Comparison of ENCODE assay signal across 8 cellular contexts in genomic region chr10:127907411-127908105, GRCh38. TPM values are rescaled to one million over a fixed set of nuclear protein-coding genes. Genes with fewer than 3 reads are reported as not detected.
DNase-seq lines count a peak whose midpoint lies in the region; ATAC-seq and TF ChIP-seq lines count a peak whose summit lies in the region.

No MANE protein-coding gene starts in this region.

- TF ChIP-seq CTCF in WERI-Rb-1 (IDR thresholded peaks at IDR 0.05; ENCODE audit: low read depth, low read length) (no peak), fibroblast of lung (conservative IDR thresholded peaks at IDR 0.05 in 1 of 2, IDR thresholded peaks at IDR 0.05 in 1 of 2; ENCODE audit: low read depth in 1 of 2, low read length in 2 of 2) (no peak), GM13977 (IDR thresholded peaks at IDR 0.05; ENCODE audit: extremely low read depth, insufficient read depth, missing control alignments) (no peak)

- H3K9ac ChIP-seq in fibroblast of lung (ENCODE audit: insufficient read depth, low read length) = peak overlapping the region; percentile 11

- H3K9me3 ChIP-seq in WERI-Rb-1 (ENCODE audit: severe bottlenecking) (no peaks in the 10 kb centered on the region), fibroblast of lung (ENCODE audit: control insufficient read depth, insufficient read depth, low read depth, low read length) (no peaks in the 10 kb centered on the region)

- H2AFZ ChIP-seq in fibroblast of lung (ENCODE audit: low read length) = no peak overlapping the region

- H3K4me1 Mint-ChIP-seq in natural killer cell treated with Interleukin-12 subunit alpha and Interleukin-12 subunit beta and Interleukin-15 and Interleukin-18, amount 100 ng/mL, for 72 hours (ENCODE audit: low read depth in 2 of 2) = peaks cover 8 to 14% of the 10 kb centered on the region in 2 donors

- in situ Hi-C loops in GM13977 (cut with MboI; ENCODE audit: low pct_unique_long_range_greater_than_20kb, low sequenced_read_pairs, unreplicated experiment) = no loop called here

- H3K9me3 Mint-ChIP-seq in natural killer cell treated with Interleukin-12 subunit alpha and Interleukin-12 subunit beta and Interleukin-15 and Interleukin-18, amount 100 ng/mL, for 72 hours = no peaks in the 10 kb centered on the region

- H3K4me2 ChIP-seq in fibroblast of lung (ENCODE audit: extremely low read depth, insufficient read depth, low read length) = peak overlapping the region; percentile 71

- H3K27me3 ChIP-seq in WERI-Rb-1 (ENCODE audit: insufficient read depth, low read depth, severe bottlenecking) (no peaks in the 10 kb centered on the region), fibroblast of lung (ENCODE audit: control insufficient read depth, insufficient read depth, low read length) (no peaks in the 10 kb centered on the region)

- H3K4me3 Mint-ChIP-seq in natural killer cell treated with Interleukin-12 subunit alpha and Interleukin-12 subunit beta and Interleukin-15 and Interleukin-18, amount 100 ng/mL, for 72 hours = peak overlapping the region; percentile 49

- H3K36me3 Mint-ChIP-seq in natural killer cell treated with Interleukin-12 subunit alpha and Interleukin-12 subunit beta and Interleukin-15 and Interleukin-18, amount 100 ng/mL, for 72 hours = no peaks in the 10 kb centered on the region

- no peak for DNase-seq in WERI-Rb-1
- peak; percentile 18 to 76 for DNase-seq in fibroblast of lung (ENCODE audit: low read depth in 2 of 2)
- DNase-seq in natural killer cell treated with Interleukin-12 subunit alpha and Interleukin-12 subunit beta and Interleukin-15 and Interleukin-18, amount 100 ng/mL, for 72 hours (ENCODE audit: low spot score) = no peak
- DNase-seq in GM13977 (ENCODE audit: low spot score) = no peak
- no peak for DNase-seq in erythroblast (lab: John Stamatoyannopoulos, UW)
- no peak for DNase-seq in RPMI8226

- H3K36me3 ChIP-seq in WERI-Rb-1 (no peaks in the 10 kb centered on the region), fibroblast of lung (ENCODE audit: control insufficient read depth, insufficient read depth, low read length) (no peaks in the 10 kb centered on the region)

- H4K20me1 ChIP-seq in fibroblast of lung (ENCODE audit: control insufficient read depth, extremely low read depth, insufficient read depth, low read length) = no peaks in the 10 kb centered on the region

- H3K4me1 ChIP-seq in fibroblast of lung (ENCODE audit: control insufficient read depth, extremely low read depth, insufficient read depth, low read length) = peaks cover 18% of the 10 kb centered on the region

- no peaks in the 10 kb centered on the region for H3K79me2 ChIP-seq in fibroblast of lung (ENCODE audit: control insufficient read depth, insufficient read depth, low read length)

- H3K27ac Mint-ChIP-seq in natural killer cell treated with Interleukin-12 subunit alpha and Interleukin-12 subunit beta and Interleukin-15 and Interleukin-18, amount 100 ng/mL, for 72 hours = no peak overlapping the region

- H3K27ac ChIP-seq in WERI-Rb-1 (no peak overlapping the region), fibroblast of lung (ENCODE audit: insufficient read depth, low read length) (peak overlapping the region; percentile 27)

- peak overlapping the region; percentile 21 for H3K4me3 ChIP-seq in WERI-Rb-1 (ENCODE audit: low read depth, low read length)
- H3K4me3 ChIP-seq in fibroblast of lung (replicated peaks in 1 of 4; ENCODE audit: control extremely low read depth in 1 of 4, insufficient read depth in 1 of 4, low read depth in 3 of 4, low read length in 4 of 4) = peak overlapping the region in 3 of 4 experiments; percentile 16 to 55 (median 34)

- peak; percentile 6 for ATAC-seq in GM19463 (IDR thresholded peaks at IDR 0.05; ENCODE audit: unreplicated experiment)
- peak; percentile 39 to 48 for ATAC-seq in natural killer cell treated with Interleukin-12 subunit alpha and Interleukin-12 subunit beta and Interleukin-15 and Interleukin-18, amount 100 ng/mL, for 72 hours
- ATAC-seq in GM19395 (IDR thresholded peaks at IDR 0.05; ENCODE audit: unreplicated experiment) = no peak

- H3K27me3 Mint-ChIP-seq in natural killer cell treated with Interleukin-12 subunit alpha and Interleukin-12 subunit beta and Interleukin-15 and Interleukin-18, amount 100 ng/mL, for 72 hours = peaks cover 19 to 28% of the 10 kb centered on the region in 2 donors

- no peak for TF ChIP-seq POLR2A in erythroblast (IDR thresholded peaks at IDR 0.05; ENCODE audit: low read length)

RNA-seq across cellular contexts. Expression of gene PTPRE, which starts 0.7 kb away (rescaled TPM):
- 1.0 and 1.8 TPM in 2 replicates for total RNA-seq in fibroblast of lung
- polyA plus RNA-seq in fibroblast of lung = 0.75 and 1.2 TPM in 2 replicates
- polyA plus RNA-seq in fibroblast of lung (2012) = 0.91 and 1.1 TPM in 2 replicates
- 2.2 and 3.1 TPM in 2 replicates for polyA minus RNA-seq in fibroblast of lung (ENCODE audit: low replicate concordance)
- 100 to 1,000 TPM in 1 of 2 donors, 10 to 100 TPM in 1; 65.1 to 147 TPM for total RNA-seq in natural killer cell treated with Interleukin-12 subunit alpha and Interleukin-12 subunit beta and Interleukin-15 and Interleukin-18, amount 100 ng/mL, for 72 hours

RNA-seq across cellular contexts. Expression of gene CLRN3, which starts 14.8 kb away (rescaled TPM):
- not detected in 2 replicates for total RNA-seq in fibroblast of lung
- not detected in 2 replicates for polyA plus RNA-seq in fibroblast of lung
- not detected in 2 replicates for polyA plus RNA-seq in fibroblast of lung (2012)
- not detected in 2 replicates for polyA minus RNA-seq in fibroblast of lung (ENCODE audit: low replicate concordance)
- not detected for total RNA-seq in natural killer cell treated with Interleukin-12 subunit alpha and Interleukin-12 subunit beta and Interleukin-15 and Interleukin-18, amount 100 ng/mL, for 72 hours

Comparison
In these comparisons a context has a peak if more than half of its experiments do, and no peak if none do; other contexts are left out.
1. DNase-seq: peak in fibroblast of lung (2 of 2); none in WERI-Rb-1 (single experiment), natural killer cell treated with Interleukin-12 subunit alpha and Interleukin-12 subunit beta and Interleukin-15 and Interleukin-18, amount 100 ng/mL, for 72 hours (single experiment), GM13977 (single experiment), erythroblast (0 of 2) and RPMI8226 (single experiment).
2. RNA of gene PTPRE, which starts 0.7 kb away (total RNA-seq): 65.1 to 147 TPM in natural killer cell treated with Interleukin-12 subunit alpha and Interleukin-12 subunit beta and Interleukin-15 and Interleukin-18, amount 100 ng/mL, for 72 hours; 1.0 to 1.8 TPM in fibroblast of lung; every median in the first group is over 10 times any median in the second.